ENCODE assay signal across 8 cellular contexts in genomic region chr1:19799233-19799876, GRCh38. TPM values are rescaled to one million over a fixed set of nuclear protein-coding genes. Genes with fewer than 3 reads are reported as not detected.
DNase-seq lines count a peak whose midpoint lies in the region; ATAC-seq and TF ChIP-seq lines count a peak whose summit lies in the region.

No MANE protein-coding gene starts in this region.

- peak overlapping the region; percentile 60 for H2AK5ac ChIP-seq in mesenchymal stem cell (ENCODE audit: low read length, severe bottlenecking)

- H3K9ac ChIP-seq in Karpas-422 (ENCODE audit: low read length) (peak overlapping the region; percentile 75), mesenchymal stem cell (ENCODE audit: low read length) (peak overlapping the region; percentile 88)

- H3K23ac ChIP-seq in mesenchymal stem cell (ENCODE audit: low read length in 2 of 2), result no peak overlapping the region

- peaks cover 42% of the 10 kb centered on the region for H3K4me1 Mint-ChIP-seq in dendritic cell treated with granulocyte-macrophage colony-stimulating factor and Interleukin-4, amounts not matched to agents 40 ng/mL and 50 ng/mL, for 4 days (ENCODE audit: low read depth)

- WGBS in mesenchymal stem cell, result 18% methylated on average over 19 of the region's 38 CpGs

- peak overlapping the region; percentile 79 to 81 for H3K4ac ChIP-seq in mesenchymal stem cell (ENCODE audit: low read depth in 1 of 2, low read length in 2 of 2)

- H3K36me3 Mint-ChIP-seq in dendritic cell treated with granulocyte-macrophage colony-stimulating factor and Interleukin-4, amounts not matched to agents 40 ng/mL and 50 ng/mL, for 4 days (ENCODE audit: low read depth), result peaks cover 16% of the 10 kb centered on the region

- H3K4me2 ChIP-seq in Karpas-422 (ENCODE audit: low read depth, low read length, poor library complexity, severe bottlenecking), result peak overlapping the region; percentile 75
- H3K4me2 ChIP-seq in mesenchymal stem cell (ENCODE audit: low read length, poor library complexity, severe bottlenecking), result peak overlapping the region; percentile 78

- H3K36me3 ChIP-seq in Karpas-422 (ENCODE audit: insufficient read depth, low read length) (no peaks in the 10 kb centered on the region), mesenchymal stem cell (ENCODE audit: control insufficient read depth in 1 of 2, insufficient read depth in 2 of 2, low read depth in 1 of 2, low read length in 2 of 2) (peaks cover 0 to 15% of the 10 kb centered on the region in 2 experiments)

- H2BK5ac ChIP-seq in mesenchymal stem cell (ENCODE audit: low read depth, low read length, poor library complexity, severe bottlenecking), result peak overlapping the region; percentile 20

- H3K27me3 Mint-ChIP-seq in dendritic cell treated with granulocyte-macrophage colony-stimulating factor and Interleukin-4, amounts not matched to agents 40 ng/mL and 50 ng/mL, for 4 days, result peaks cover 8% of the 10 kb centered on the region

- peaks cover 6% of the 10 kb centered on the region for H3K79me2 ChIP-seq in Karpas-422 (ENCODE audit: low read length)

- H3K79me1 ChIP-seq in mesenchymal stem cell (replicated peaks; ENCODE audit: low read length, poor library complexity, severe bottlenecking), result peaks cover 9% of the 10 kb centered on the region

- H3K4me3 ChIP-seq in Karpas-422 (ENCODE audit: low read length) (peak overlapping the region; percentile 69), mesenchymal stem cell (ENCODE audit: insufficient read depth in 1 of 2, low read depth in 1 of 2, low read length in 2 of 2) (peak overlapping the region; percentile 67 to 82)

- peak overlapping the region; percentile 95 for H2BK120ac ChIP-seq in mesenchymal stem cell (ENCODE audit: low read depth, low read length)

- H4K91ac ChIP-seq in mesenchymal stem cell (ENCODE audit: low read length), result peak overlapping the region; percentile 85

- no peak; the same call in 1 of the 2 replicates for TF ChIP-seq CTCF in C4-2B (conservative IDR thresholded peaks at IDR 0.05)

- peak overlapping the region; percentile 80 for H2AFZ ChIP-seq in Karpas-422 (ENCODE audit: low read length)
- peak overlapping the region; percentile 73 for H2AFZ ChIP-seq in mesenchymal stem cell (ENCODE audit: low read depth, low read length)

- H3K18ac ChIP-seq in mesenchymal stem cell (ENCODE audit: low read depth in 1 of 2, low read length in 2 of 2), result peak overlapping the region; percentile 84 to 95

- H3K9me3 ChIP-seq in Karpas-422 (ENCODE audit: low read length) (no peaks in the 10 kb centered on the region), mesenchymal stem cell (ENCODE audit: control insufficient read depth, low read length) (no peaks in the 10 kb centered on the region)

- no peaks in the 10 kb centered on the region for H3K9me3 Mint-ChIP-seq in dendritic cell treated with granulocyte-macrophage colony-stimulating factor and Interleukin-4, amounts not matched to agents 40 ng/mL and 50 ng/mL, for 4 days

- H4K20me1 ChIP-seq in Karpas-422 (ENCODE audit: insufficient read depth, low read depth, low read length), result no peaks in the 10 kb centered on the region

- H3K27ac ChIP-seq in C4-2B (peak overlapping the region; percentile 82), Karpas-422 (ENCODE audit: low read length) (peak overlapping the region; percentile 39; the same call in 1 of the 2 replicates), mesenchymal stem cell (ENCODE audit: low read length, poor library complexity, severe bottlenecking) (peak overlapping the region; percentile 41)

- no peak overlapping the region for H2BK12ac ChIP-seq in mesenchymal stem cell (ENCODE audit: low read length in 2 of 2)

- intact Hi-C loops in dendritic cell treated with granulocyte-macrophage colony-stimulating factor and Interleukin-4, amounts not matched to agents 40 ng/mL and 50 ng/mL, for 4 days (cut with micrococcal nuclease), result no loop called here

- peak overlapping the region; percentile 82 for H3K4me3 Mint-ChIP-seq in dendritic cell treated with granulocyte-macrophage colony-stimulating factor and Interleukin-4, amounts not matched to agents 40 ng/mL and 50 ng/mL, for 4 days

- peak overlapping the region; percentile 96 for H3K27ac Mint-ChIP-seq in dendritic cell treated with granulocyte-macrophage colony-stimulating factor and Interleukin-4, amounts not matched to agents 40 ng/mL and 50 ng/mL, for 4 days

- H4K8ac ChIP-seq in mesenchymal stem cell (ENCODE audit: low read length), result peak overlapping the region; percentile 71

- ATAC-seq in GM19463 (IDR thresholded peaks at IDR 0.05; ENCODE audit: unreplicated experiment), result peak; percentile 59

- peak; percentile 87 for DNase-seq in Karpas-422
- peak; percentile 27 for DNase-seq in activated CD4-positive, alpha-beta T cell treated with anti-CD3 and anti-CD28 coated beads for 1 hour
- DNase-seq in mesenchymal stem cell, result peak; percentile 53
- peak; percentile 46 to 54 for DNase-seq in stimulated activated CD8-positive, alpha-beta memory T cell treated with anti-CD3 and anti-CD28 coated beads, Interleukin-2, amount 100 ng/mL, for 48 hours (ENCODE audit: low read depth in 2 of 2)
- no peak for DNase-seq in HPDE6-E6E7 (ENCODE audit: extremely low spot score)

- H3K4me1 ChIP-seq in Karpas-422 (ENCODE audit: low read length) (peaks cover 18% of the 10 kb centered on the region), mesenchymal stem cell (ENCODE audit: control insufficient read depth, insufficient read depth, low read depth, low read length) (peaks cover 22% of the 10 kb centered on the region)

- no peaks in the 10 kb centered on the region for H3K9me2 ChIP-seq in Karpas-422 (replicated peaks; ENCODE audit: insufficient read depth, low read length)

- no peak overlapping the region for H3K14ac ChIP-seq in mesenchymal stem cell (ENCODE audit: low read length in 2 of 2)

- H2BK15ac ChIP-seq in mesenchymal stem cell (ENCODE audit: low read depth, poor library complexity, severe bottlenecking), result peak overlapping the region; percentile 84

- H3K27me3 ChIP-seq in Karpas-422 (ENCODE audit: low read length) (no peaks in the 10 kb centered on the region), mesenchymal stem cell (ENCODE audit: control insufficient read depth in 1 of 2, insufficient read depth in 1 of 2, low read length in 2 of 2) (no peaks in the 10 kb centered on the region)

RNA-seq across cellular contexts. Expression of gene TMCO4, which starts 0.4 kb away (rescaled TPM):
- 9.9 and 20.6 TPM in 2 replicates for total RNA-seq in Karpas-422 (2014; rRNA removed; shearing (Covaris generic); ENCODE audit: low replicate concordance)
- 8.1 TPM for polyA plus RNA-seq in mesenchymal stem cell (2013, experiment 1 of 2)
- polyA plus RNA-seq in mesenchymal stem cell (2013, experiment 2 of 2), result 7.6 TPM

RNA-seq across cellular contexts. Expression of gene RNF186, which starts 15.7 kb away (rescaled TPM):
- not detected in 2 replicates for total RNA-seq in Karpas-422 (2014; rRNA removed; shearing (Covaris generic); ENCODE audit: low replicate concordance)
- not detected for polyA plus RNA-seq in mesenchymal stem cell (2013, experiment 1 of 2)
- polyA plus RNA-seq in mesenchymal stem cell (2013, experiment 2 of 2), result not detected
